ENCODE assay signal across 13 cellular contexts in genomic region chr1:39282537-39283216, GRCh38.
DNase-seq lines count a peak whose midpoint lies in the region; ATAC-seq and TF ChIP-seq lines count a peak whose summit lies in the region.
"Had no signal": no experiment of that assay in that cellular context is flagged by ENCODE, and none has a peak within 500 bp of the region (broad histone marks: within the 10 kb centered on the region; RNA-seq: fewer than 3 reads in every experiment).

No MANE protein-coding gene starts in this region.

- peaks cover 4 to 48% (median 26%) of the 10 kb centered on the region in 5 donors for H3K36me3 Mint-ChIP-seq in naive thymus-derived CD4-positive, alpha-beta T cell
- H3K36me3 Mint-ChIP-seq in CD14-positive monocyte, result peaks cover 58 to 59% of the 10 kb centered on the region in 2 donors

- H3K9ac ChIP-seq in BLaER1, result peak overlapping the region; percentile 20
- H3K9ac ChIP-seq: parathyroid adenoma had no signal

- TF ChIP-seq CTCF in CD14-positive monocyte (IDR thresholded peaks at IDR 0.05), result no peak

- no peak for ATAC-seq in naive thymus-derived CD4-positive, alpha-beta T cell
- ATAC-seq in HG03342 (IDR thresholded peaks at IDR 0.05; ENCODE audit: unreplicated experiment), result no peak
- ATAC-seq: GM12878 had no signal

- CTCF ChIA-PET in naive thymus-derived CD4-positive, alpha-beta T cell (lab: Charles Lee), result no interaction called here

- H3K9me3 Mint-ChIP-seq in naive thymus-derived CD4-positive, alpha-beta T cell, result no peaks in the 10 kb centered on the region
- H3K9me3 Mint-ChIP-seq in CD14-positive monocyte, result no peaks in the 10 kb centered on the region

- DNase-seq in HCEC 1CT (peak; percentile 66), dermis blood vessel endothelial cell (peak; percentile 34), CD14-positive monocyte (ENCODE audit: low spot score) (no peak), 8988T (no peak), NCI-H2171 treated with DMSO at 0.1 percent for 48 hours (lab: John Stamatoyannopoulos, UW) (no peak)
- no peak for DNase-seq in naive thymus-derived CD4-positive, alpha-beta T cell
- DNase-seq: DND-41, mammary epithelial cell had no signal

- H3K9me3 ChIP-seq in BLaER1, result no peaks in the 10 kb centered on the region
- H3K9me3 ChIP-seq in naive thymus-derived CD4-positive, alpha-beta T cell (ENCODE audit: control insufficient read depth in 2 of 3, low read length in 3 of 3), result no peaks in the 10 kb centered on the region

- no peak overlapping the region for H3K4me3 Mint-ChIP-seq in naive thymus-derived CD4-positive, alpha-beta T cell
- H3K4me3 Mint-ChIP-seq in CD14-positive monocyte, result no peak overlapping the region

- peaks cover 42% of the 10 kb centered on the region for H4K20me1 ChIP-seq in BLaER1

- intact Hi-C loops in naive thymus-derived CD4-positive, alpha-beta T cell (cut with micrococcal nuclease), result no loop called here
- intact Hi-C loops in CD14-positive monocyte (cut with micrococcal nuclease), result no loop called here

- H3K27ac Mint-ChIP-seq in naive thymus-derived CD4-positive, alpha-beta T cell, result peak overlapping the region in 6 of 9 donors; percentile 11 to 85 (median 52)
- peak overlapping the region in 3 of 7 donors; percentile 16 to 54 (median 26) for H3K27ac Mint-ChIP-seq in CD14-positive monocyte

- H3K4me1 ChIP-seq in BLaER1, result peaks cover 55% of the 10 kb centered on the region
- peaks cover 7 to 8% of the 10 kb centered on the region in 2 donors for H3K4me1 ChIP-seq in naive thymus-derived CD4-positive, alpha-beta T cell (ENCODE audit: control insufficient read depth in 2 of 2, insufficient read depth in 2 of 2, low read length in 2 of 2)

- H3K4me1 Mint-ChIP-seq in naive thymus-derived CD4-positive, alpha-beta T cell, result peaks cover 4 to 22% (median 18%) of the 10 kb centered on the region in 7 donors
- H3K4me1 Mint-ChIP-seq in CD14-positive monocyte, result no peaks in the 10 kb centered on the region

- H3K4me2 ChIP-seq in BLaER1, result peak overlapping the region; percentile 65

- no peak overlapping the region for H3K4me3 ChIP-seq in BLaER1
- no peak overlapping the region for H3K4me3 ChIP-seq in naive thymus-derived CD4-positive, alpha-beta T cell (ENCODE audit: low read length)
- H3K4me3 ChIP-seq: GM12878, SK-N-MC had no signal

- H3K27me3 Mint-ChIP-seq in naive thymus-derived CD4-positive, alpha-beta T cell, result no peaks in the 10 kb centered on the region
- H3K27me3 Mint-ChIP-seq in CD14-positive monocyte (ENCODE audit: low read depth in 3 of 3), result no peaks in the 10 kb centered on the region

- peak overlapping the region; percentile 38 for H3K27ac ChIP-seq in BLaER1
- no peak overlapping the region for H3K27ac ChIP-seq in naive thymus-derived CD4-positive, alpha-beta T cell (ENCODE audit: low read depth, low read length)
- H3K27ac ChIP-seq: parathyroid adenoma, SK-N-MC had no signal

- POLR2A ChIA-PET in naive thymus-derived CD4-positive, alpha-beta T cell (lab: Charles Lee), result interaction anchor here (0.6 kb wide), 1 partner anchor 45 kb away, joined by 3 read pairs; no protein-coding TSS in a partner anchor

- peaks cover 68% of the 10 kb centered on the region for H3K36me3 ChIP-seq in BLaER1
- peaks cover 19 to 57% (median 32%) of the 10 kb centered on the region in 3 experiments for H3K36me3 ChIP-seq in naive thymus-derived CD4-positive, alpha-beta T cell (ENCODE audit: control insufficient read depth in 2 of 3, insufficient read depth in 3 of 3, low read length in 3 of 3)

- H3K27me3 ChIP-seq in BLaER1, result no peaks in the 10 kb centered on the region
- H3K27me3 ChIP-seq in naive thymus-derived CD4-positive, alpha-beta T cell (ENCODE audit: control insufficient read depth in 2 of 2, insufficient read depth in 2 of 2, low read length in 2 of 2), result no peaks in the 10 kb centered on the region

Comparison
In these comparisons a context has a peak if more than half of its experiments do, and no peak if none do; other contexts are left out.
1. DNase-seq: peak in HCEC 1CT (single experiment) and dermis blood vessel endothelial cell (single experiment); none in naive thymus-derived CD4-positive, alpha-beta T cell (0 of 9), CD14-positive monocyte (single experiment), 8988T (single experiment) and NCI-H2171 treated with DMSO at 0.1 percent for 48 hours (single experiment).